8 cellular contexts compared by ENCODE assay signal in the genomic region with DNA sequence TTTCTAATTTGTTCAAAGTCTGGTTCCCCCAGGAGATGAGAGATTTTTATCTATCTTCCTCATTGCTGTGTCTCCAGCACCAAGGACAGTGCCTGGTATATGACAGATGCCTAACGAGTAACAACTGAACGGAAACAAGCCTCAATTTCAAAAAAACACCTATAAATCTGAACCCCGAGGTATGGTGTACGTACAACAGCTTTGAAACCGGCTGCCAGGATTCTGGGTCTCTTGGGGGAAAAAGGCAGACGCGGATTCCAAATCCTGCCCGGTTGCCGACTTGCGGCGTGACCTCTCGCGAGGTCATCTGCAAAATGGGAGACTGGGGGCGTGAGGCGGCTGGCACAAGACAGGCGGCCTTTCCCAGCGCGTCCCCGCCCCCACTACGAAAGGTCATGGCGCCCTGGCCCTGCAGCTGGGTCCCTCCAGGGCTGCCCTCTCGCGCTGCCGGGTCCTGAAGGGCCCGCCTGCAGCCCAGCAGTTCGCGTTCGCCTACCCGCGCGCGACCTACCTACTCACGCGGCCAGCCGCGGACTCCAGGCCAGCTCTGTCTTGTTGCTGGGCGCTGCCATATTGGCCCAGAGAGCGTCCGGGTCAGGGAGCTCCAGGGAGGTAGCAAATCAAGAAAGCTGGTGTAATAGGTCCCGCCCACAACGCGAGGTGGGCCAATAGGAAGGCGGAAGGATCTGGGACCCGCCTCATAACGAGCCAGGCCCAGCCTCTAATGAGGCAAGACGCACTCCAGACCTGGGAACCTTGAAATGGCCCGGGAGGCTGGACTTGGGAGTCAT. TPM values are rescaled to one million over a fixed set of nuclear protein-coding genes. Genes with fewer than 3 reads are reported as not detected.
DNase-seq lines count a peak whose midpoint lies in the region; ATAC-seq and TF ChIP-seq lines count a peak whose summit lies in the region.

A gene with protein sequence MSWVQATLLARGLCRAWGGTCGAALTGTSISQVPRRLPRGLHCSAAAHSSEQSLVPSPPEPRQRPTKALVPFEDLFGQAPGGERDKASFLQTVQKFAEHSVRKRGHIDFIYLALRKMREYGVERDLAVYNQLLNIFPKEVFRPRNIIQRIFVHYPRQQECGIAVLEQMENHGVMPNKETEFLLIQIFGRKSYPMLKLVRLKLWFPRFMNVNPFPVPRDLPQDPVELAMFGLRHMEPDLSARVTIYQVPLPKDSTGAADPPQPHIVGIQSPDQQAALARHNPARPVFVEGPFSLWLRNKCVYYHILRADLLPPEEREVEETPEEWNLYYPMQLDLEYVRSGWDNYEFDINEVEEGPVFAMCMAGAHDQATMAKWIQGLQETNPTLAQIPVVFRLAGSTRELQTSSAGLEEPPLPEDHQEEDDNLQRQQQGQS (minus strand): TSS at position 584 of the 791 bp plus-strand sequence. CDS start 9,964 bp downstream, outside the sequence.

- peaks cover 20% of the 10 kb centered on the region for H3K79me2 ChIP-seq in OCI-LY3 (ENCODE audit: low read length)

- no TSS peak for BruUV-seq in Calu3 (replicated peaks; lab: Mats Ljungman, UMichigan)

- H2AFZ ChIP-seq in OCI-LY3 (ENCODE audit: low read depth, low read length) = peak within 1 kb of the TSS; percentile 75

- intact Hi-C loops in Calu3 (cut with micrococcal nuclease; ENCODE audit: unreplicated experiment) = no loop called here

- H3K9me3 ChIP-seq in OCI-LY3 (ENCODE audit: insufficient read depth, low read length) = no peaks in the 10 kb centered on the region

- H3K27ac ChIP-seq in OCI-LY3 (ENCODE audit: low read length) = peak within 1 kb of the TSS; percentile 57

- no peak for TF ChIP-seq CTCF in Calu3 (IDR thresholded peaks at IDR 0.05; ENCODE audit: unreplicated experiment)
- TF ChIP-seq CTCF in OCI-LY3 (IDR thresholded peaks at IDR 0.05; ENCODE audit: low read depth, low read length) = no peak
- TF ChIP-seq CTCF in endothelial cell (IDR thresholded peaks at IDR 0.05; ENCODE audit: unreplicated experiment) = no peak
- TF ChIP-seq CTCF in mesothelial cell of epicardium (IDR thresholded peaks at IDR 0.05; ENCODE audit: unreplicated experiment) = no peak

- H3K4me3 Mint-ChIP-seq in Calu3 (ENCODE audit: low read depth, unreplicated experiment) (peak within 1 kb of the TSS; percentile 97), endothelial cell (ENCODE audit: unreplicated experiment) (peak within 1 kb of the TSS; percentile 97), mesothelial cell of epicardium (peak within 1 kb of the TSS; percentile 98)

- H3K4me1 Mint-ChIP-seq in Calu3 (ENCODE audit: low read depth, unreplicated experiment) (peaks cover 15% of the 10 kb centered on the region), endothelial cell (ENCODE audit: unreplicated experiment) (peaks cover 4% of the 10 kb centered on the region), mesothelial cell of epicardium (peaks cover 8% of the 10 kb centered on the region)

- no peaks in the 10 kb centered on the region for H4K20me1 ChIP-seq in OCI-LY3 (ENCODE audit: insufficient read depth, low read length)

- H3K4me2 ChIP-seq in OCI-LY3 (ENCODE audit: low read length) = peak within 1 kb of the TSS; percentile 82

- peaks cover 7% of the 10 kb centered on the region for H3K4me1 ChIP-seq in OCI-LY3 (ENCODE audit: low read length)

- H3K36me3 Mint-ChIP-seq in Calu3 (ENCODE audit: insufficient read depth, unreplicated experiment) = peaks cover 27% of the 10 kb centered on the region
- no peaks in the 10 kb centered on the region for H3K36me3 Mint-ChIP-seq in endothelial cell (ENCODE audit: low read depth, unreplicated experiment)
- peaks cover 3% of the 10 kb centered on the region for H3K36me3 Mint-ChIP-seq in mesothelial cell of epicardium

- ATAC-seq in GM21515 (IDR thresholded peaks at IDR 0.05; ENCODE audit: unreplicated experiment) = peak; percentile 91

- peak within 1 kb of the TSS; percentile 88 for H3K4me3 ChIP-seq in OCI-LY3 (ENCODE audit: low read length)

- H3K9me3 Mint-ChIP-seq in Calu3 (ENCODE audit: low read depth, unreplicated experiment) (no peaks in the 10 kb centered on the region), endothelial cell (ENCODE audit: unreplicated experiment) (no peaks in the 10 kb centered on the region), mesothelial cell of epicardium (no peaks in the 10 kb centered on the region)

- CTCF ChIA-PET in Calu3 (lab: Charles Lee) = interaction anchor here (1.0 kb wide), 1 partner anchor 147 kb away, joined by 4 read pairs; no protein-coding TSS in a partner anchor

- H3K36me3 ChIP-seq in OCI-LY3 (replicated peaks; ENCODE audit: low read depth, low read length) = peaks cover 5% of the 10 kb centered on the region

- no peaks in the 10 kb centered on the region for H3K27me3 ChIP-seq in OCI-LY3 (ENCODE audit: low read depth, low read length)

- peak within 1 kb of the TSS; percentile 68 for H3K9ac ChIP-seq in OCI-LY3 (ENCODE audit: low read length)

- DNase-seq in Calu3 (peak; percentile 93), HuH-7 (ENCODE audit: low spot score) (peak; percentile 93), endothelial cell (ENCODE audit: low spot score) (peak; percentile 91), mesothelial cell of epicardium (ENCODE audit: low spot score in 2 of 2, unreplicated experiment in 2 of 2) (peak; percentile 78 to 88)
- peak; percentile 93 for DNase-seq in activated CD8-positive, alpha-beta memory T cell treated with anti-CD3 and anti-CD28 coated beads, Interleukin-2, amount 50 U/mL, for 48 hours
- peak; percentile 90 to 92 for DNase-seq in stimulated activated CD8-positive, alpha-beta memory T cell treated with anti-CD3 and anti-CD28 coated beads, Interleukin-15, amount 100 ng/mL, for 48 hours (ENCODE audit: low read depth in 2 of 2)

- H3K27me3 Mint-ChIP-seq in Calu3 (ENCODE audit: unreplicated experiment) = no peaks in the 10 kb centered on the region
- H3K27me3 Mint-ChIP-seq in endothelial cell (ENCODE audit: unreplicated experiment) = peaks cover 4% of the 10 kb centered on the region
- H3K27me3 Mint-ChIP-seq in mesothelial cell of epicardium (ENCODE audit: low read depth) = no peaks in the 10 kb centered on the region

- H3K27ac Mint-ChIP-seq in Calu3 (ENCODE audit: unreplicated experiment) (peak within 1 kb of the TSS; percentile 81), endothelial cell (ENCODE audit: unreplicated experiment) (peak within 1 kb of the TSS; percentile 37), mesothelial cell of epicardium (peak within 1 kb of the TSS; percentile 97)

RNA-seq across cellular contexts. Expression of the gene that starts here (rescaled TPM):
- total RNA-seq in Calu3 (2022) (19.3 and 22.1 TPM in 2 replicates), endothelial cell (ENCODE audit: unreplicated experiment) (16.7 TPM), mesothelial cell of epicardium (32.1 to 34.4 TPM (median 32.2 TPM) in 3 replicates)

Comparison
In these comparisons a context has a peak if more than half of its experiments do, and no peak if none do; other contexts are left out.
1. Peak in every context shown above with its lines: DNase-seq, ATAC-seq, H3K4me3 ChIP-seq and H3K27ac ChIP-seq.
2. H3K27ac Mint-ChIP-seq: peak in every context shown above with its lines; median percentile 97 in mesothelial cell of epicardium; 81 in Calu3; 37 in endothelial cell.